ENCODE assay signal across 9 cellular contexts in genomic region chr9:124776613-124776951, GRCh38. TPM values are rescaled to one million over a fixed set of nuclear protein-coding genes. Genes with fewer than 3 reads are reported as not detected.
DNase-seq lines count a peak whose midpoint lies in the region; ATAC-seq, FAIRE-seq and TF ChIP-seq lines count a peak whose summit lies in the region.
"Had no signal": no experiment of that assay in that cellular context is flagged by ENCODE, and none has a peak within 500 bp of the region (broad histone marks: within the 10 kb centered on the region; RNA-seq: fewer than 3 reads in every experiment).

No MANE protein-coding gene starts in this region.

- peaks cover 8% of the 10 kb centered on the region for H3K27me3 Mint-ChIP-seq in Calu3 (ENCODE audit: unreplicated experiment)

- peaks cover 20% of the 10 kb centered on the region; the same call in 1 of the 2 replicates for H3F3A ChIP-seq in PC-9 (ENCODE audit: insufficient read depth, low read depth)

- H3K27me3 ChIP-seq in PC-9 (ENCODE audit: insufficient read depth, low read depth) (0 out of 2 replicates have a peak, but pooled peaks cover 7% of the 10 kb centered on the region), esophagus squamous epithelium (peaks cover 0 to 13% (median 0%) of the 10 kb centered on the region in 4 donors), pancreas (no peaks in the 10 kb centered on the region)

- no peaks in the 10 kb centered on the region for H4K20me1 ChIP-seq in PC-9 (ENCODE audit: insufficient read depth)

- POLR2A ChIA-PET in PC-9 (lab: Charles Lee; ENCODE audit: unreplicated experiment), result interaction anchor here (1.0 kb wide), 1 partner anchor 58 kb away, joined by 5 read pairs; no protein-coding TSS in a partner anchor

- no peak overlapping the region for H3K27ac Mint-ChIP-seq in Calu3 (ENCODE audit: unreplicated experiment)

- FAIRE-seq in pancreas (lab: Jason Lieb, UNC), result no peak

- DNase-seq in Calu3 (no peak), PC-9 (no peak), esophagus squamous epithelium (lab: John Stamatoyannopoulos, UW) (no peak), pancreas (no peak), iPS-NIHi7 (ENCODE audit: extremely low spot score) (no peak), OCI-M1 (lab: John Stamatoyannopoulos, UW) (no peak), NCI-H446 treated with DMSO at 0.1 percent for 48 hours (lab: John Stamatoyannopoulos, UW) (no peak)
- DNase-seq: NCI-H2081 treated with DMSO at 0.1 percent for 48 hours had no signal

- H3K79me2 ChIP-seq in PC-9 (ENCODE audit: low read depth), result no peaks in the 10 kb centered on the region

- intact Hi-C loops in Calu3 (cut with micrococcal nuclease; ENCODE audit: unreplicated experiment), result no loop called here
- intact Hi-C loops in PC-9 (cut with micrococcal nuclease; ENCODE audit: unreplicated experiment), result loop anchor here (10.0 kb wide), 1 partner anchor 382 kb away; no protein-coding TSS in a partner anchor
- intact Hi-C loops in esophagus squamous epithelium (cut with DNase I), result no loop called here
- intact Hi-C loops in pancreas (cut with DNase I), result loop anchor here in 1 of 3 donors (10.0 kb wide), 1 partner anchor 598 kb away; no protein-coding TSS in a partner anchor

- no peak for TF ChIP-seq POLR2A in esophagus squamous epithelium (IDR thresholded peaks at IDR 0.05)

- peaks cover 13% of the 10 kb centered on the region for H3K36me3 Mint-ChIP-seq in Calu3 (ENCODE audit: insufficient read depth, unreplicated experiment)

- BruUV-seq in Calu3 (replicated peaks; lab: Mats Ljungman, UMichigan), result no TSS peak
- BruUV-seq in PC-9 (replicated peaks; lab: Mats Ljungman, UMichigan), result no TSS peak

- no peaks in the 10 kb centered on the region for H3K9me3 Mint-ChIP-seq in Calu3 (ENCODE audit: low read depth, unreplicated experiment)

- H3K4me3 ChIP-seq in PC-9 (peak overlapping the region; percentile 51), esophagus squamous epithelium (peak overlapping the region; percentile 58 to 81 (median 72)), pancreas (peak overlapping the region; percentile 48 to 69 (median 54))

- TF ChIP-seq CTCF in Calu3 (IDR thresholded peaks at IDR 0.05; ENCODE audit: unreplicated experiment) (no peak), PC-9 (conservative IDR thresholded peaks at IDR 0.05) (no peak), esophagus squamous epithelium (IDR thresholded peaks at IDR 0.05) (no peak), pancreas (IDR thresholded peaks at IDR 0.05) (no peak)

- H3K36me3 ChIP-seq in PC-9 (ENCODE audit: low read depth), result no peaks in the 10 kb centered on the region
- H3K36me3 ChIP-seq in esophagus squamous epithelium, result no peaks in the 10 kb centered on the region
- no peaks in the 10 kb centered on the region for H3K36me3 ChIP-seq in pancreas

- CTCF ChIA-PET in Calu3 (lab: Charles Lee), result interaction anchor here (0.6 to 0.8 kb wide), 5 partner anchors 43 to 951 kb away, joined by 3 to 7 read pairs (median 3); no protein-coding TSS in a partner anchor
- CTCF ChIA-PET in PC-9 (lab: Charles Lee), result interaction anchor here (10.9 kb wide), 1 partner anchor 77 kb away, joined by 159 read pairs; the partner anchor contains the start of gene WDR38

- H3K27ac ChIP-seq in PC-9 (no peak overlapping the region), esophagus squamous epithelium (peak overlapping the region; percentile 70 to 83 (median 76)), pancreas (no peak overlapping the region)

- H3K9me2 ChIP-seq in PC-9 (ENCODE audit: insufficient read depth), result no peaks in the 10 kb centered on the region

- H3K4me1 ChIP-seq in PC-9 (replicated peaks; ENCODE audit: insufficient read depth) (peaks cover 18% of the 10 kb centered on the region), esophagus squamous epithelium (peaks cover 16 to 75% (median 31%) of the 10 kb centered on the region in 3 donors), pancreas (peaks cover 0 to 8% (median 5%) of the 10 kb centered on the region in 3 donors)

- H3K9me3 ChIP-seq in PC-9 (ENCODE audit: insufficient read depth, low read depth) (no peaks in the 10 kb centered on the region), esophagus squamous epithelium (no peaks in the 10 kb centered on the region), pancreas (no peaks in the 10 kb centered on the region)

- peaks cover 25% of the 10 kb centered on the region for H3K4me1 Mint-ChIP-seq in Calu3 (ENCODE audit: low read depth, unreplicated experiment)

- ATAC-seq in pancreas (no peak), HG03280 (IDR thresholded peaks at IDR 0.05; ENCODE audit: unreplicated experiment) (no peak)

- H3K4me2 ChIP-seq in PC-9, result peak overlapping the region; percentile 75

- WGBS in esophagus squamous epithelium, 2 donors, result 10 to 19% methylated on average over 9 of the region's 12 CpGs
- 15 to 19% methylated on average over 12 of the region's 12 CpGs for WGBS in pancreas, 2 donors

- H2AFZ ChIP-seq in PC-9, result no peak overlapping the region

- H3K4me3 Mint-ChIP-seq in Calu3 (ENCODE audit: low read depth, unreplicated experiment), result peak overlapping the region; percentile 63

RNA-seq across cellular contexts. Expression of gene OLFML2A, which starts 0.4 kb away (rescaled TPM):
- total RNA-seq in Calu3 (2022), result 0.88 and 0.99 TPM in 2 replicates
- 5.7 and 9.0 TPM in 2 replicates for total RNA-seq in PC-9 (2021)
- 10 to 100 TPM in 3 of 4 donors, 1 to 10 TPM in 1; 9.0 to 21.7 (median 13.6) TPM for total RNA-seq in esophagus squamous epithelium
- 1 to 10 TPM; 3.0 to 8.6 (median 6.5) TPM for total RNA-seq in pancreas
- polyA plus RNA-seq in pancreas, result 1 to 10 TPM in 1 of 2 donors, under 1 TPM in 1; 0.95 to 2.3 TPM

RNA-seq across cellular contexts. Expression of gene NR6A1, which starts 5.5 kb away (rescaled TPM):
- total RNA-seq in Calu3 (2022) (5.9 and 6.7 TPM in 2 replicates), PC-9 (2021) (13.0 TPM in 2 replicates), esophagus squamous epithelium (1 to 10 TPM; 1.9 to 4.0 (median 2.7) TPM), pancreas (1 to 10 TPM; 2.1 to 3.9 (median 2.5) TPM)
- polyA plus RNA-seq in pancreas, result 1 to 10 TPM; 3.0 to 3.1 TPM

Comparison
In these comparisons a context has a peak if more than half of its experiments do, and no peak if none do; other contexts are left out.
1. H3K27ac ChIP-seq: peak in esophagus squamous epithelium (4 of 4); none in PC-9 (single experiment) and pancreas (0 of 4).
2. Peak in every context shown above with its lines, with median percentiles within 50 percentile points of each other: H3K4me3 ChIP-seq.